In the genomic region with DNA sequence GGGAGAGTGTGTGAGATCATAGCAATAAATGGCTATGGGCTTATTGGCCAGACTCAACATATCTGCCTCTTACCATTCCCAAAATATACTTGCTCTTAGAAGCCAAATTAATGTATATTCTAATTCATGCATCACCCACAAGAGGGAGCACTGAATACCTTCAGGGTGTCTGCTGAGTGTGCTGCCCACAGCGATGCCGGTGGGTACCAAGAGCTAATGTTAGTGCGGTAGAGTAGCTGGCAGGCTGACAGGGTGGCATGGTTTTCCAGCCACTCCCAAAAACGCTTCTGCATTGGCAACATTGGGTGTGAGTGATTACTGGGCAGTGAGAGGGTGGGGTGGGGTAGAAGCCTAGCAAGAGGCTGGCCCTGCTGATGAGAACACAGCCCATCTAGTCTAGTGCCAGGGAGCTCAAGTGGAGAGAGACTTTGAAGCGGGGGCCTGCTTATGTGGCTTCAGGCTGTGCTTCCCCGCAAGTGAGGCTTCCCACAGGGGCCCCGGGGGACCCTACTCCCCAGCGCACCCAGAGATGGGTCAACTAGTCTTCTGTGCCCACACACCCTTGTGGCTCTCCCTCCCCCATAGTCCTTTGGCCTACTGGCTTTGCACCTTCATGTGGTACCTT, we compare ENCODE assay signal across 9 cellular contexts. TPM values are rescaled to one million over a fixed set of nuclear protein-coding genes. Genes with fewer than 3 reads are reported as not detected.
DNase-seq lines count a peak whose midpoint lies in the region; ATAC-seq, FAIRE-seq and TF ChIP-seq lines count a peak whose summit lies in the region.
"Had no signal": no experiment of that assay in that cellular context is flagged by ENCODE, and none has a peak within 500 bp of the region (broad histone marks: within the 10 kb centered on the region; RNA-seq: fewer than 3 reads in every experiment).

No MANE protein-coding gene starts in this region.

- no peak overlapping the region for H3K4me3 Mint-ChIP-seq in HFFc6
- H3K4me3 Mint-ChIP-seq in natural killer cell treated with Interleukin-12 subunit alpha and Interleukin-12 subunit beta and Interleukin-15 and Interleukin-18, amount 100 ng/mL, for 72 hours = no peak overlapping the region
- H3K4me3 Mint-ChIP-seq in T-cell = no peak overlapping the region

- H3K27ac Mint-ChIP-seq in HFFc6 = no peak overlapping the region
- no peak overlapping the region for H3K27ac Mint-ChIP-seq in natural killer cell treated with Interleukin-12 subunit alpha and Interleukin-12 subunit beta and Interleukin-15 and Interleukin-18, amount 100 ng/mL, for 72 hours
- no peak overlapping the region for H3K27ac Mint-ChIP-seq in T-cell

- peaks cover 5% of the 10 kb centered on the region; the same call in 1 of the 2 replicates for H3K4me1 Mint-ChIP-seq in HFFc6 (ENCODE audit: low read depth)
- H3K4me1 Mint-ChIP-seq in natural killer cell treated with Interleukin-12 subunit alpha and Interleukin-12 subunit beta and Interleukin-15 and Interleukin-18, amount 100 ng/mL, for 72 hours (ENCODE audit: low read depth in 2 of 2) = peaks cover 0 to 7% of the 10 kb centered on the region in 2 donors
- H3K4me1 Mint-ChIP-seq in T-cell = no peaks in the 10 kb centered on the region

- H3K36me3 Mint-ChIP-seq in HFFc6 (ENCODE audit: low read depth) = no peaks in the 10 kb centered on the region
- no peaks in the 10 kb centered on the region for H3K36me3 Mint-ChIP-seq in natural killer cell treated with Interleukin-12 subunit alpha and Interleukin-12 subunit beta and Interleukin-15 and Interleukin-18, amount 100 ng/mL, for 72 hours
- peaks cover 7% of the 10 kb centered on the region for H3K36me3 Mint-ChIP-seq in T-cell

- TF ChIP-seq CTCF in D721Med (IDR thresholded peaks at IDR 0.05; ENCODE audit: insufficient read depth, missing control alignments) (peak; percentile 41), HFFc6 (IDR thresholded peaks at IDR 0.05) (peak; percentile 72), RWPE1 (conservative IDR thresholded peaks at IDR 0.05; ENCODE audit: low read depth) (peak; percentile 23; the same call in 1 of the 2 replicates)

- POLR2A ChIA-PET in RWPE1 (lab: Yijun Ruan, JAX; ENCODE audit: low non-redundant PET) (no interaction called here), T-cell (lab: Charles Lee) (no interaction called here)

- H3K27me3 Mint-ChIP-seq in HFFc6 (ENCODE audit: insufficient read depth) (peaks cover 9% of the 10 kb centered on the region), T-cell (peaks cover 0 to 8% of the 10 kb centered on the region in 2 donors)
- peaks cover 2 to 5% of the 10 kb centered on the region in 2 donors for H3K27me3 Mint-ChIP-seq in natural killer cell treated with Interleukin-12 subunit alpha and Interleukin-12 subunit beta and Interleukin-15 and Interleukin-18, amount 100 ng/mL, for 72 hours

- FAIRE-seq in D721Med (lab: Jason Lieb, UNC) = no peak

- ATAC-seq in natural killer cell treated with Interleukin-12 subunit alpha and Interleukin-12 subunit beta and Interleukin-15 and Interleukin-18, amount 100 ng/mL, for 72 hours = no peak
- ATAC-seq in T-cell (replicated peaks in 1 of 4) = no peak

- H3K27ac ChIP-seq in RWPE1 = no peak overlapping the region
- H3K27ac ChIP-seq: thoracic aorta had no signal

- H3K9me3 Mint-ChIP-seq in HFFc6 (no peaks in the 10 kb centered on the region), T-cell (no peaks in the 10 kb centered on the region)
- no peaks in the 10 kb centered on the region for H3K9me3 Mint-ChIP-seq in natural killer cell treated with Interleukin-12 subunit alpha and Interleukin-12 subunit beta and Interleukin-15 and Interleukin-18, amount 100 ng/mL, for 72 hours

- CTCF ChIA-PET in RWPE1 (lab: Yijun Ruan, JAX) (interaction anchor here (0.5 to 2.0 kb wide), 2 partner anchors 12 to 126 kb away, joined by 3 to 7 read pairs; no protein-coding TSS in a partner anchor), T-cell (lab: Charles Lee) (no interaction called here)

- DNase-seq in D721Med (ENCODE audit: insufficient read length, low spot score) (no peak), HFFc6 (no peak), RWPE1 (ENCODE audit: low spot score) (peak; percentile 25), iPS-NIHi11 (ENCODE audit: low spot score) (peak; percentile 58), T-cell (no peak)
- DNase-seq in stimulated activated naive CD4-positive, alpha-beta T cell treated with Interleukin-2 at 50 U/mL for 16 hours (lab: John Stamatoyannopoulos, UW) = no peak
- no peak for DNase-seq in natural killer cell treated with Interleukin-12 subunit alpha and Interleukin-12 subunit beta and Interleukin-15 and Interleukin-18, amount 100 ng/mL, for 72 hours (ENCODE audit: low spot score)
- no peak for DNase-seq in stimulated activated naive CD4-positive, alpha-beta T cell (lab: John Stamatoyannopoulos, UW)

RNA-seq across cellular contexts. Expression of a gene that starts 9.2 kb away (rescaled TPM):
- total RNA-seq in HFFc6 (2021; fragmentation: NEBNext Ultra II Directional; extraction: Animal tissue kit (Norgen Biotek cat#: 25700)) = under 1 TPM in 1 of 6 experiments, not detected in 5; 0.06 TPM
- under 1 TPM; 0.14 to 0.21 TPM for total RNA-seq in natural killer cell treated with Interleukin-12 subunit alpha and Interleukin-12 subunit beta and Interleukin-15 and Interleukin-18, amount 100 ng/mL, for 72 hours
- total RNA-seq in T-cell = under 1 TPM; 0.28 to 0.61 (median 0.44) TPM

Comparison
In these comparisons a context has a peak if more than half of its experiments do, and no peak if none do; other contexts are left out.
1. DNase-seq: peak in RWPE1 (single experiment) and iPS-NIHi11 (single experiment); none in D721Med (single experiment), HFFc6 (single experiment), stimulated activated naive CD4-positive, alpha-beta T cell treated with Interleukin-2 at 50 U/mL for 16 hours (single experiment), natural killer cell treated with Interleukin-12 subunit alpha and Interleukin-12 subunit beta and Interleukin-15 and Interleukin-18, amount 100 ng/mL, for 72 hours (single experiment), T-cell (0 of 34) and stimulated activated naive CD4-positive, alpha-beta T cell (0 of 6).
2. Peak in every context shown above with its lines, with median percentiles within 50 percentile points of each other: CTCF ChIP-seq.